Comparison of ENCODE assay signal across 1 cellular context in the genomic region with DNA sequence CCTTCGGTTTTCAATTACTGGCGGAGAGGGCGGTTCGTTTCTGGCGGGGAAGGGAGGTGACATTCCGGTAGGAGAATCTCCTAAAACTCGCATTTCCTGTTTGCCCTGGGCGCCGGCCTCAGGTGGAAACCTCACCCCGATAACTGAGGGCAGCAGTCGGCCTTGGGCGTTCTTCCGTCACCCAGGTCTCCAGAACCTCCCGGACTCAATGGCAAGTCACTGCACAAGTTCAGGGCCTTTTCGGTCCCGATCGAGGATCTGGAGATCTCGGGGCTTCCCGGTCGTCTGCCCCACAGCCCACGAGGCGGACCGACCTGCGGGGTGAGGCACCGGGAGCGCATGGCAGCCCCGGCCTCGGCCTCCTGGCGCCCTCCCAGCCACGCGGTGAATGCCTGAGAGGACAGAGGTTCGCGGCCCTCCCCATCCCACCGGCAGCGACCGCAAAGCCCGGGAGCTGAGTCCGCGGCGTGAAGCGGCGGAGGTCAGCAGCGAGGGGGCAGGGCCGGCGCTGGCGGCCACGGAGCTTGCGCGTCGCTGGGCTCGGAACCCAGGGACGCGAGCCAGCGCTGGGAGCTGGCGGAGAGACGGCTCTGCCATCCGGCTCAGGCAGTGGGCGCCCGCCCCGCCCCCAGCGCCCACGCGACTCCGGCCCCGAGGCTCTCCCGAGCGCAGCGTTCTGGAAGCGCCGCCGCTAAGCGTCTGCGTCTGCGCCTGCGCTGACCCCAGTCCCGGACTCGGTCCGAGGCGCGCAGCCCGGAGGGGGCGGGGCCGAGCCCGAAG.
A peak's percentile ranks its signal among the peaks of the same experiment; 100 is the strongest.
TF ChIP-seq lines count a peak whose summit lies in the region.

No MANE protein-coding gene starts in this region.

TF ChIP-seq in HEK293, 187 proteins besides CTCF, POLR2A, EP300 and RAD21 (continued from another document and continues in another):
- TF ChIP-seq, protein P1, sequence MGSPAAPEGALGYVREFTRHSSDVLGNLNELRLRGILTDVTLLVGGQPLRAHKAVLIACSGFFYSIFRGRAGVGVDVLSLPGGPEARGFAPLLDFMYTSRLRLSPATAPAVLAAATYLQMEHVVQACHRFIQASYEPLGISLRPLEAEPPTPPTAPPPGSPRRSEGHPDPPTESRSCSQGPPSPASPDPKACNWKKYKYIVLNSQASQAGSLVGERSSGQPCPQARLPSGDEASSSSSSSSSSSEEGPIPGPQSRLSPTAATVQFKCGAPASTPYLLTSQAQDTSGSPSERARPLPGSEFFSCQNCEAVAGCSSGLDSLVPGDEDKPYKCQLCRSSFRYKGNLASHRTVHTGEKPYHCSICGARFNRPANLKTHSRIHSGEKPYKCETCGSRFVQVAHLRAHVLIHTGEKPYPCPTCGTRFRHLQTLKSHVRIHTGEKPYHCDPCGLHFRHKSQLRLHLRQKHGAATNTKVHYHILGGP (tag by site-specific recombination; IDR thresholded peaks at IDR 0.05), result no peak
- TF ChIP-seq, protein P2, sequence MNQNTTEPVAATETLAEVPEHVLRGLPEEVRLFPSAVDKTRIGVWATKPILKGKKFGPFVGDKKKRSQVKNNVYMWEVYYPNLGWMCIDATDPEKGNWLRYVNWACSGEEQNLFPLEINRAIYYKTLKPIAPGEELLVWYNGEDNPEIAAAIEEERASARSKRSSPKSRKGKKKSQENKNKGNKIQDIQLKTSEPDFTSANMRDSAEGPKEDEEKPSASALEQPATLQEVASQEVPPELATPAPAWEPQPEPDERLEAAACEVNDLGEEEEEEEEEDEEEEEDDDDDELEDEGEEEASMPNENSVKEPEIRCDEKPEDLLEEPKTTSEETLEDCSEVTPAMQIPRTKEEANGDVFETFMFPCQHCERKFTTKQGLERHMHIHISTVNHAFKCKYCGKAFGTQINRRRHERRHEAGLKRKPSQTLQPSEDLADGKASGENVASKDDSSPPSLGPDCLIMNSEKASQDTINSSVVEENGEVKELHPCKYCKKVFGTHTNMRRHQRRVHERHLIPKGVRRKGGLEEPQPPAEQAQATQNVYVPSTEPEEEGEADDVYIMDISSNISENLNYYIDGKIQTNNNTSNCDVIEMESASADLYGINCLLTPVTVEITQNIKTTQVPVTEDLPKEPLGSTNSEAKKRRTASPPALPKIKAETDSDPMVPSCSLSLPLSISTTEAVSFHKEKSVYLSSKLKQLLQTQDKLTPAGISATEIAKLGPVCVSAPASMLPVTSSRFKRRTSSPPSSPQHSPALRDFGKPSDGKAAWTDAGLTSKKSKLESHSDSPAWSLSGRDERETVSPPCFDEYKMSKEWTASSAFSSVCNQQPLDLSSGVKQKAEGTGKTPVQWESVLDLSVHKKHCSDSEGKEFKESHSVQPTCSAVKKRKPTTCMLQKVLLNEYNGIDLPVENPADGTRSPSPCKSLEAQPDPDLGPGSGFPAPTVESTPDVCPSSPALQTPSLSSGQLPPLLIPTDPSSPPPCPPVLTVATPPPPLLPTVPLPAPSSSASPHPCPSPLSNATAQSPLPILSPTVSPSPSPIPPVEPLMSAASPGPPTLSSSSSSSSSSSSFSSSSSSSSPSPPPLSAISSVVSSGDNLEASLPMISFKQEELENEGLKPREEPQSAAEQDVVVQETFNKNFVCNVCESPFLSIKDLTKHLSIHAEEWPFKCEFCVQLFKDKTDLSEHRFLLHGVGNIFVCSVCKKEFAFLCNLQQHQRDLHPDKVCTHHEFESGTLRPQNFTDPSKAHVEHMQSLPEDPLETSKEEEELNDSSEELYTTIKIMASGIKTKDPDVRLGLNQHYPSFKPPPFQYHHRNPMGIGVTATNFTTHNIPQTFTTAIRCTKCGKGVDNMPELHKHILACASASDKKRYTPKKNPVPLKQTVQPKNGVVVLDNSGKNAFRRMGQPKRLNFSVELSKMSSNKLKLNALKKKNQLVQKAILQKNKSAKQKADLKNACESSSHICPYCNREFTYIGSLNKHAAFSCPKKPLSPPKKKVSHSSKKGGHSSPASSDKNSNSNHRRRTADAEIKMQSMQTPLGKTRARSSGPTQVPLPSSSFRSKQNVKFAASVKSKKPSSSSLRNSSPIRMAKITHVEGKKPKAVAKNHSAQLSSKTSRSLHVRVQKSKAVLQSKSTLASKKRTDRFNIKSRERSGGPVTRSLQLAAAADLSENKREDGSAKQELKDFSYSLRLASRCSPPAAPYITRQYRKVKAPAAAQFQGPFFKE (tag by site-specific recombination; IDR thresholded peaks at IDR 0.05; ENCODE audit: borderline replicate concordance), result peak; percentile 89; the same call in 1 of the 2 replicates
- TF ChIP-seq ZNF473 (tag by site-specific recombination; IDR thresholded peaks at IDR 0.05) (no peak), ZNF621 (tag by site-specific recombination; IDR thresholded peaks at IDR 0.05) (no peak), ZNF211 (tag by site-specific recombination; IDR thresholded peaks at IDR 0.05; ENCODE audit: low read depth) (no peak), ZNF10 (tag by site-specific recombination; IDR thresholded peaks at IDR 0.05) (0 out of 2 replicates have a peak, but pooled peaks have one; percentile 7), ZNF23 (tag by site-specific recombination; IDR thresholded peaks at IDR 0.05; ENCODE audit: borderline replicate concordance) (no peak), ZNF830 (tag by site-specific recombination; IDR thresholded peaks at IDR 0.05; ENCODE audit: low read depth) (no peak), ZNF2 (tag by site-specific recombination; IDR thresholded peaks at IDR 0.05) (peak; percentile 64), ZNF133 (tag by site-specific recombination; IDR thresholded peaks at IDR 0.05) (no peak), ZNF146 (tag by site-specific recombination; IDR thresholded peaks at IDR 0.05) (no peak; the same call in 1 of the 2 replicates), ZNF776 (tag by site-specific recombination; IDR thresholded peaks at IDR 0.05; ENCODE audit: borderline replicate concordance) (no peak), ZNF138 (tag by site-specific recombination; IDR thresholded peaks at IDR 0.05; ENCODE audit: borderline replicate concordance) (no peak), ZBTB21 (tag by site-specific recombination; IDR thresholded peaks at IDR 0.05) (0 out of 2 replicates have a peak, but pooled peaks have one; percentile 53), ZEB2 (tag by site-specific recombination; IDR thresholded peaks at IDR 0.05) (peak; percentile 49; the same call in 1 of the 2 replicates), ZNF843 (tag by site-specific recombination; IDR thresholded peaks at IDR 0.05) (no peak; the same call in 1 of the 2 replicates), MEIS1 (CRISPR knock-in tag; IDR thresholded peaks at IDR 0.05; ENCODE audit: borderline replicate concordance) (no peak), ZNF530 (tag by site-specific recombination; IDR thresholded peaks at IDR 0.05; ENCODE audit: low read depth) (no peak), ZNF366 (tag by site-specific recombination; conservative IDR thresholded peaks at IDR 0.05) (no peak; the same call in 1 of the 2 replicates)
- TF ChIP-seq, protein P3, sequence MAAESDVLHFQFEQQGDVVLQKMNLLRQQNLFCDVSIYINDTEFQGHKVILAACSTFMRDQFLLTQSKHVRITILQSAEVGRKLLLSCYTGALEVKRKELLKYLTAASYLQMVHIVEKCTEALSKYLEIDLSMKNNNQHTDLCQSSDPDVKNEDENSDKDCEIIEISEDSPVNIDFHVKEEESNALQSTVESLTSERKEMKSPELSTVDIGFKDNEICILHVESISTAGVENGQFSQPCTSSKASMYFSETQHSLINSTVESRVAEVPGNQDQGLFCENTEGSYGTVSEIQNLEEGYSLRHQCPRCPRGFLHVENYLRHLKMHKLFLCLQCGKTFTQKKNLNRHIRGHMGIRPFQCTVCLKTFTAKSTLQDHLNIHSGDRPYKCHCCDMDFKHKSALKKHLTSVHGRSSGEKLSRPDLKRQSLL (tag by site-specific recombination; IDR thresholded peaks at IDR 0.05), result peak; percentile 96
- TF ChIP-seq, protein P4, sequence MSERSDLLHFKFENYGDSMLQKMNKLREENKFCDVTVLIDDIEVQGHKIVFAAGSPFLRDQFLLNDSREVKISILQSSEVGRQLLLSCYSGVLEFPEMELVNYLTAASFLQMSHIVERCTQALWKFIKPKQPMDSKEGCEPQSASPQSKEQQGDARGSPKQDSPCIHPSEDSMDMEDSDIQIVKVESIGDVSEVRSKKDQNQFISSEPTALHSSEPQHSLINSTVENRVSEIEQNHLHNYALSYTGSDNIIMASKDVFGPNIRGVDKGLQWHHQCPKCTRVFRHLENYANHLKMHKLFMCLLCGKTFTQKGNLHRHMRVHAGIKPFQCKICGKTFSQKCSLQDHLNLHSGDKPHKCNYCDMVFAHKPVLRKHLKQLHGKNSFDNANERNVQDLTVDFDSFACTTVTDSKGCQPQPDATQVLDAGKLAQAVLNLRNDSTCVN (tag by site-specific recombination; optimal IDR thresholded peaks at IDR 0.05), result peak; percentile 94
- TF ChIP-seq, protein P5, sequence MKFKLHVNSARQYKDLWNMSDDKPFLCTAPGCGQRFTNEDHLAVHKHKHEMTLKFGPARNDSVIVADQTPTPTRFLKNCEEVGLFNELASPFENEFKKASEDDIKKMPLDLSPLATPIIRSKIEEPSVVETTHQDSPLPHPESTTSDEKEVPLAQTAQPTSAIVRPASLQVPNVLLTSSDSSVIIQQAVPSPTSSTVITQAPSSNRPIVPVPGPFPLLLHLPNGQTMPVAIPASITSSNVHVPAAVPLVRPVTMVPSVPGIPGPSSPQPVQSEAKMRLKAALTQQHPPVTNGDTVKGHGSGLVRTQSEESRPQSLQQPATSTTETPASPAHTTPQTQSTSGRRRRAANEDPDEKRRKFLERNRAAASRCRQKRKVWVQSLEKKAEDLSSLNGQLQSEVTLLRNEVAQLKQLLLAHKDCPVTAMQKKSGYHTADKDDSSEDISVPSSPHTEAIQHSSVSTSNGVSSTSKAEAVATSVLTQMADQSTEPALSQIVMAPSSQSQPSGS (tag by site-specific recombination; IDR thresholded peaks at IDR 0.05; ENCODE audit: low read depth), result no peak
- TF ChIP-seq, protein P6, sequence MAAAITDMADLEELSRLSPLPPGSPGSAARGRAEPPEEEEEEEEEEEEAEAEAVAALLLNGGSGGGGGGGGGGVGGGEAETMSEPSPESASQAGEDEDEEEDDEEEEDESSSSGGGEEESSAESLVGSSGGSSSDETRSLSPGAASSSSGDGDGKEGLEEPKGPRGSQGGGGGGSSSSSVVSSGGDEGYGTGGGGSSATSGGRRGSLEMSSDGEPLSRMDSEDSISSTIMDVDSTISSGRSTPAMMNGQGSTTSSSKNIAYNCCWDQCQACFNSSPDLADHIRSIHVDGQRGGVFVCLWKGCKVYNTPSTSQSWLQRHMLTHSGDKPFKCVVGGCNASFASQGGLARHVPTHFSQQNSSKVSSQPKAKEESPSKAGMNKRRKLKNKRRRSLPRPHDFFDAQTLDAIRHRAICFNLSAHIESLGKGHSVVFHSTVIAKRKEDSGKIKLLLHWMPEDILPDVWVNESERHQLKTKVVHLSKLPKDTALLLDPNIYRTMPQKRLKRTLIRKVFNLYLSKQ (tag by site-specific recombination; IDR thresholded peaks at IDR 0.05; ENCODE audit: borderline replicate concordance), result no peak
- TF ChIP-seq, protein P7, sequence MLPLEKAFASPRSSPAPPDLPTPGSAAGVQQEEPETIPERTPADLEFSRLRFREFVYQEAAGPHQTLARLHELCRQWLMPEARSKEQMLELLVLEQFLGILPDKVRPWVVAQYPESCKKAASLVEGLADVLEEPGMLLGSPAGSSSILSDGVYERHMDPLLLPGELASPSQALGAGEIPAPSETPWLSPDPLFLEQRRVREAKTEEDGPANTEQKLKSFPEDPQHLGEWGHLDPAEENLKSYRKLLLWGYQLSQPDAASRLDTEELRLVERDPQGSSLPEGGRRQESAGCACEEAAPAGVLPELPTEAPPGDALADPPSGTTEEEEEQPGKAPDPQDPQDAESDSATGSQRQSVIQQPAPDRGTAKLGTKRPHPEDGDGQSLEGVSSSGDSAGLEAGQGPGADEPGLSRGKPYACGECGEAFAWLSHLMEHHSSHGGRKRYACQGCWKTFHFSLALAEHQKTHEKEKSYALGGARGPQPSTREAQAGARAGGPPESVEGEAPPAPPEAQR (tag by site-specific recombination; IDR thresholded peaks at IDR 0.05), result no peak
- TF ChIP-seq, protein P8, sequence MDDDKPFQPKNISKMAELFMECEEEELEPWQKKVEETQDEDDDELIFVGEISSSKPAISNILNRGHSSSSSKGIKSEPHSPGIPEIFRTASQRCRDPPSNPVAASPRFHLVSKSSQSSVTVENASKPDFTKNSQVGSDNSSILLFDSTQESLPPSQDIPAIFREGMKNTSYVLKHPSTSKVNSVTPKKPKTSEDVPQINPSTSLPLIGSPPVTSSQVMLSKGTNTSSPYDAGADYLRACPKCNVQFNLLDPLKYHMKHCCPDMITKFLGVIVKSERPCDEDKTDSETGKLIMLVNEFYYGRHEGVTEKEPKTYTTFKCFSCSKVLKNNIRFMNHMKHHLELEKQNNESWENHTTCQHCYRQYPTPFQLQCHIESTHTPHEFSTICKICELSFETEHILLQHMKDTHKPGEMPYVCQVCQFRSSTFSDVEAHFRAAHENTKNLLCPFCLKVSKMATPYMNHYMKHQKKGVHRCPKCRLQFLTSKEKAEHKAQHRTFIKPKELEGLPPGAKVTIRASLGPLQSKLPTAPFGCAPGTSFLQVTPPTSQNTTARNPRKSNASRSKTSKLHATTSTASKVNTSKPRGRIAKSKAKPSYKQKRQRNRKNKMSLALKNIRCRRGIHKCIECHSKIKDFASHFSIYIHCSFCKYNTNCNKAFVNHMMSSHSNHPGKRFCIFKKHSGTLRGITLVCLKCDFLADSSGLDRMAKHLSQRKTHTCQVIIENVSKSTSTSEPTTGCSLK (tag by site-specific recombination; IDR thresholded peaks at IDR 0.05), result no peak
- TF ChIP-seq, protein P9, sequence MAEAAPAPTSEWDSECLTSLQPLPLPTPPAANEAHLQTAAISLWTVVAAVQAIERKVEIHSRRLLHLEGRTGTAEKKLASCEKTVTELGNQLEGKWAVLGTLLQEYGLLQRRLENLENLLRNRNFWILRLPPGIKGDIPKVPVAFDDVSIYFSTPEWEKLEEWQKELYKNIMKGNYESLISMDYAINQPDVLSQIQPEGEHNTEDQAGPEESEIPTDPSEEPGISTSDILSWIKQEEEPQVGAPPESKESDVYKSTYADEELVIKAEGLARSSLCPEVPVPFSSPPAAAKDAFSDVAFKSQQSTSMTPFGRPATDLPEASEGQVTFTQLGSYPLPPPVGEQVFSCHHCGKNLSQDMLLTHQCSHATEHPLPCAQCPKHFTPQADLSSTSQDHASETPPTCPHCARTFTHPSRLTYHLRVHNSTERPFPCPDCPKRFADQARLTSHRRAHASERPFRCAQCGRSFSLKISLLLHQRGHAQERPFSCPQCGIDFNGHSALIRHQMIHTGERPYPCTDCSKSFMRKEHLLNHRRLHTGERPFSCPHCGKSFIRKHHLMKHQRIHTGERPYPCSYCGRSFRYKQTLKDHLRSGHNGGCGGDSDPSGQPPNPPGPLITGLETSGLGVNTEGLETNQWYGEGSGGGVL (tag by site-specific recombination; IDR thresholded peaks at IDR 0.05), result peak; percentile 47; the same call in 1 of the 2 replicates
- TF ChIP-seq, protein P10, sequence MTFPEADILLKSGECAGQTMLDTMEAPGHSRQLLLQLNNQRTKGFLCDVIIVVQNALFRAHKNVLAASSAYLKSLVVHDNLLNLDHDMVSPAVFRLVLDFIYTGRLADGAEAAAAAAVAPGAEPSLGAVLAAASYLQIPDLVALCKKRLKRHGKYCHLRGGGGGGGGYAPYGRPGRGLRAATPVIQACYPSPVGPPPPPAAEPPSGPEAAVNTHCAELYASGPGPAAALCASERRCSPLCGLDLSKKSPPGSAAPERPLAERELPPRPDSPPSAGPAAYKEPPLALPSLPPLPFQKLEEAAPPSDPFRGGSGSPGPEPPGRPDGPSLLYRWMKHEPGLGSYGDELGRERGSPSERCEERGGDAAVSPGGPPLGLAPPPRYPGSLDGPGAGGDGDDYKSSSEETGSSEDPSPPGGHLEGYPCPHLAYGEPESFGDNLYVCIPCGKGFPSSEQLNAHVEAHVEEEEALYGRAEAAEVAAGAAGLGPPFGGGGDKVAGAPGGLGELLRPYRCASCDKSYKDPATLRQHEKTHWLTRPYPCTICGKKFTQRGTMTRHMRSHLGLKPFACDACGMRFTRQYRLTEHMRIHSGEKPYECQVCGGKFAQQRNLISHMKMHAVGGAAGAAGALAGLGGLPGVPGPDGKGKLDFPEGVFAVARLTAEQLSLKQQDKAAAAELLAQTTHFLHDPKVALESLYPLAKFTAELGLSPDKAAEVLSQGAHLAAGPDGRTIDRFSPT (tag by site-specific recombination; IDR thresholded peaks at IDR 0.05), result no peak; the same call in 1 of the 2 replicates
